In the genomic region with DNA sequence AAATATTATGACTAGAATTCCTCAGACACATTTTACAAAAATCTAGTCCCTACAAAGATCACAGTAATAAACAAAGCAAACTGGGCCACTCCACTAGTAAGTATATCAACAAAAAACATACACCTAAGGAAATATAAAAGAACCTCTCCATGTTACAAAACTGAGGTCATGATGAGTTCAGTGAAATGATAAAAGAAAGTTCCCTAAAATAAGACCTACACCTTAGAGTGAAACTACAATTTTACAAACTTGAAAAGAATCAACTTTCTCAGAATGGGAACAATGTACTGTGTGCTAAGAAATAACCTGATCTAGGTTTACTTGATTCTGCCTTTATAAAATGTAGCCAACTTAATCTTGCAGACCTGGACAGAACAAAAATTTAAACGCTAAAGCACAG, we compare ENCODE assay signal across 11 cellular contexts. TPM values are rescaled to one million over a fixed set of nuclear protein-coding genes. Genes with fewer than 3 reads are reported as not detected.
A peak's percentile ranks its signal among the peaks of the same experiment; 100 is the strongest.
DNase-seq lines count a peak whose midpoint lies in the region; ATAC-seq and TF ChIP-seq lines count a peak whose summit lies in the region.
"Had no signal": no experiment of that assay in that cellular context is flagged by ENCODE, and none has a peak within 500 bp of the region (broad histone marks: within the 10 kb centered on the region; RNA-seq: fewer than 3 reads in every experiment).

No MANE protein-coding gene starts in this region.

- H3K9me3 ChIP-seq in right lobe of liver (no peaks in the 10 kb centered on the region), suprapubic skin (no peaks in the 10 kb centered on the region)
- H3K9me3 ChIP-seq: SJCRH30 had no signal

- CTCF ChIA-PET in activated naive CD4-positive, alpha-beta T cell treated with anti-CD3 and anti-CD28 coated beads for 36 hours (lab: Charles Lee), result no interaction called here

- peaks cover 5% of the 10 kb centered on the region for H3K9me3 Mint-ChIP-seq in activated naive CD4-positive, alpha-beta T cell treated with anti-CD3 and anti-CD28 coated beads for 36 hours
- H3K9me3 Mint-ChIP-seq in activated naive CD8-positive, alpha-beta T cell treated with anti-CD3 and anti-CD28 coated beads, Interleukin-2, amount 10 ng/mL, durations not matched to agents 7 days and 5 days, result no peaks in the 10 kb centered on the region
- H3K9me3 Mint-ChIP-seq: H9 had no signal

- no peak for TF ChIP-seq POLR2A in right lobe of liver (IDR thresholded peaks at IDR 0.05)
- no peak for TF ChIP-seq POLR2A in suprapubic skin (IDR thresholded peaks at IDR 0.05)

- DNase-seq in activated naive CD4-positive, alpha-beta T cell treated with anti-CD3 and anti-CD28 coated beads for 36 hours, result no peak
- DNase-seq in activated naive CD4-positive, alpha-beta T cell (lab: John Stamatoyannopoulos, UW), result no peak
- DNase-seq in activated naive CD8-positive, alpha-beta T cell treated with anti-CD3 and anti-CD28 coated beads, Interleukin-2, amount 10 ng/mL, durations not matched to agents 7 days and 5 days, result no peak
- DNase-seq in right lobe of liver (no peak), suprapubic skin (ENCODE audit: low spot score in 2 of 2) (no peak), NCI-H2196 (lab: John Stamatoyannopoulos, UW; ENCODE audit: unreplicated experiment) (no peak), NCI-H69 (lab: John Stamatoyannopoulos, UW) (no peak)
- DNase-seq: H9, NCI-H187 treated with DMSO at 0.1 percent for 48 hours, SJCRH30 had no signal

- WGBS in right lobe of liver (ENCODE audit: insufficient coverage, low coverage, low lambda C conversion rate, missing lambda C conversion rate), result 0% methylated on average over 1 of the region's 1 CpG
- WGBS in suprapubic skin, result 23% methylated on average over 1 of the region's 1 CpG

- no peak for ATAC-seq in activated naive CD8-positive, alpha-beta T cell treated with anti-CD3 and anti-CD28 coated beads, Interleukin-2, amount 10 ng/mL, durations not matched to agents 7 days and 5 days (ENCODE audit: low read depth)
- ATAC-seq in right lobe of liver (no peak), HG03159 (IDR thresholded peaks at IDR 0.05; ENCODE audit: unreplicated experiment) (no peak)

- H3K4me1 Mint-ChIP-seq in activated naive CD4-positive, alpha-beta T cell treated with anti-CD3 and anti-CD28 coated beads for 36 hours (ENCODE audit: low read depth), result peaks cover 45% of the 10 kb centered on the region
- peaks cover 19% of the 10 kb centered on the region for H3K4me1 Mint-ChIP-seq in activated naive CD8-positive, alpha-beta T cell treated with anti-CD3 and anti-CD28 coated beads, Interleukin-2, amount 10 ng/mL, durations not matched to agents 7 days and 5 days

- no peaks in the 10 kb centered on the region for H3K27me3 ChIP-seq in right lobe of liver
- no peaks in the 10 kb centered on the region for H3K27me3 ChIP-seq in suprapubic skin
- H3K27me3 ChIP-seq: SJCRH30 had no signal

- peak overlapping the region; percentile 82 for H3K27ac Mint-ChIP-seq in activated naive CD4-positive, alpha-beta T cell treated with anti-CD3 and anti-CD28 coated beads for 36 hours
- peak overlapping the region; percentile 92 for H3K27ac Mint-ChIP-seq in activated naive CD8-positive, alpha-beta T cell treated with anti-CD3 and anti-CD28 coated beads, Interleukin-2, amount 10 ng/mL, durations not matched to agents 7 days and 5 days
- H3K27ac Mint-ChIP-seq: H9 had no signal

- H3K4me1 ChIP-seq in right lobe of liver (peaks cover 0 to 38% (median 11%) of the 10 kb centered on the region in 4 donors), suprapubic skin (peaks cover 30% of the 10 kb centered on the region)

- peak overlapping the region; percentile 87 for H3K4me3 Mint-ChIP-seq in activated naive CD4-positive, alpha-beta T cell treated with anti-CD3 and anti-CD28 coated beads for 36 hours
- peak overlapping the region; percentile 89 for H3K4me3 Mint-ChIP-seq in activated naive CD8-positive, alpha-beta T cell treated with anti-CD3 and anti-CD28 coated beads, Interleukin-2, amount 10 ng/mL, durations not matched to agents 7 days and 5 days

- intact Hi-C loops in activated naive CD4-positive, alpha-beta T cell treated with anti-CD3 and anti-CD28 coated beads for 36 hours (cut with micrococcal nuclease), result loop anchor here (1.0 to 10.0 kb wide), 7 partner anchors 24 to 974 kb away; partner anchors contain the start of gene NAA20
- intact Hi-C loops in right lobe of liver (cut with DNase I), result no loop called here

- no peaks in the 10 kb centered on the region for H3K27me3 Mint-ChIP-seq in activated naive CD4-positive, alpha-beta T cell treated with anti-CD3 and anti-CD28 coated beads for 36 hours (ENCODE audit: low read depth)
- peaks cover 1% of the 10 kb centered on the region for H3K27me3 Mint-ChIP-seq in activated naive CD8-positive, alpha-beta T cell treated with anti-CD3 and anti-CD28 coated beads, Interleukin-2, amount 10 ng/mL, durations not matched to agents 7 days and 5 days

- no peak for TF ChIP-seq CTCF in right lobe of liver (IDR thresholded peaks at IDR 0.05)
- TF ChIP-seq CTCF in suprapubic skin (IDR thresholded peaks at IDR 0.05), result no peak

- H3K4me3 ChIP-seq in right lobe of liver (peak overlapping the region; percentile 4 to 85 (median 81)), suprapubic skin (peak overlapping the region; percentile 95)
- H3K4me3 ChIP-seq: SJCRH30 had no signal

- POLR2A ChIA-PET in activated naive CD8-positive, alpha-beta T cell treated with anti-CD3 and anti-CD28 coated beads, Interleukin-2, amount 10 ng/mL, durations not matched to agents 7 days and 5 days (lab: Charles Lee), result no interaction called here

- peaks cover 13% of the 10 kb centered on the region for H3K36me3 Mint-ChIP-seq in activated naive CD4-positive, alpha-beta T cell treated with anti-CD3 and anti-CD28 coated beads for 36 hours (ENCODE audit: low read depth)
- peaks cover 18% of the 10 kb centered on the region for H3K36me3 Mint-ChIP-seq in activated naive CD8-positive, alpha-beta T cell treated with anti-CD3 and anti-CD28 coated beads, Interleukin-2, amount 10 ng/mL, durations not matched to agents 7 days and 5 days

- H3K36me3 ChIP-seq in right lobe of liver (no peaks in the 10 kb centered on the region), suprapubic skin (no peaks in the 10 kb centered on the region)
- H3K36me3 ChIP-seq: SJCRH30 had no signal

- TF ChIP-seq EP300 in suprapubic skin (IDR thresholded peaks at IDR 0.05), result no peak

- peak overlapping the region; percentile 81 to 90 (median 90) for H3K27ac ChIP-seq in right lobe of liver
- no peak overlapping the region for H3K27ac ChIP-seq in suprapubic skin
- H3K27ac ChIP-seq: SJCRH30 had no signal

RNA-seq across cellular contexts. Expression of gene RALGAPA2, which starts 2.0 kb away (rescaled TPM):
- total RNA-seq in activated naive CD4-positive, alpha-beta T cell treated with anti-CD3 and anti-CD28 coated beads for 36 hours, result 10 to 100 TPM; 13.6 to 13.7 TPM
- total RNA-seq in activated naive CD8-positive, alpha-beta T cell treated with anti-CD3 and anti-CD28 coated beads, Interleukin-2, amount 10 ng/mL, durations not matched to agents 7 days and 5 days, result 10 to 100 TPM; 25.1 to 28.6 TPM
- total RNA-seq in right lobe of liver (10 to 100 TPM; 38.3 to 76.7 (median 62.7) TPM), suprapubic skin (10 to 100 TPM; 51.9 to 97.8 (median 72.0) TPM)
